In the genomic region with DNA sequence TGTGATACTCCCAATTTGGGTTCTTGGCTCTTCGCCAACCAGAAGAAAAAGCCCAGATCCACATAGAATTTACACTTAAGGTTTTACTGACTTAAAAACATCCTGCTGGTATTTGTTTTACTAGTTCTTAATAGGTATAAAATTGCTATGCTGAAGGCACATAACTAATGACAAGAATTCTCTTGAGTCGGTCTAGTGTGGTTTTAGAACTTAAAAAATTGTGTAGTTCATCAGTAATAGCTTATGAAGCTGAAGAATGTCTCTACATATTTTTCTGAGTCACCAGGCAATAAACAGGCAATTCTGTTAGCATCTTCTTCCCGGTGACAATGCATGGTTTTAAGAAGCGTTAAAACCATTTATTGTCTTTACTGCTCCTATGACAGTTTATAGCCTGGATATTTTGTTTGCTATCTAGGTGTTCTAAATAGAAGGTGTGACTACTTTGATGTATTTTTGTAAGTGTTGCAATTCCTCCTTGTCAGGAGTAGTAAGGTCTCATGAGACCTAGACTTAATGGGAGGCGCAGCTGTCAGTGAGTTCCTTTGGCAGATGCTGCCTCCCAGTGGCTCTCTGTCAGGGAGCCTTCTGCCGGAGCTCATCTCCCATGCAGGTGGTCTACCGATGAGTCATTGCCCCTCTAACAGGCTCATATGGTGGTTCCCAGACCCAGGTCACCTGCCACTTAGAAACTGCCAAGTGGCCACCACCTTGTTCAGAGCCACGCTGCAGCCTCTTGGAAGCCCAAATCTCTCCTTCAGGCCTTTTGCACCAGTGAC, we compare ENCODE assay signal across 10 cellular contexts.
DNase-seq lines count a peak whose midpoint lies in the region; ATAC-seq and TF ChIP-seq lines count a peak whose summit lies in the region.
"Had no signal": no experiment of that assay in that cellular context is flagged by ENCODE, and none has a peak within 500 bp of the region (broad histone marks: within the 10 kb centered on the region; RNA-seq: fewer than 3 reads in every experiment).

No MANE protein-coding gene starts in this region.

- peak overlapping the region; percentile 6; the same call in 1 of the 2 replicates for H3K4me2 ChIP-seq in BLaER1

- H3K36me3 ChIP-seq in BLaER1: no peaks in the 10 kb centered on the region
- H3K36me3 ChIP-seq in HEK293 (ENCODE audit: control insufficient read depth in 2 of 2, insufficient read depth in 1 of 2, low read length in 2 of 2): no peaks in the 10 kb centered on the region
- no peaks in the 10 kb centered on the region for H3K36me3 ChIP-seq in iPS DF 6.9 (ENCODE audit: control insufficient read depth, insufficient read depth, low read length)

- H4K20me1 ChIP-seq in BLaER1: no peaks in the 10 kb centered on the region

- H3K27ac ChIP-seq in BLaER1: no peak overlapping the region
- no peak overlapping the region for H3K27ac ChIP-seq in HEK293 (ENCODE audit: extremely low read depth, low read depth, low read length)
- no peak overlapping the region for H3K27ac ChIP-seq in iPS DF 6.9 (ENCODE audit: low read length)

- CTCF ChIA-PET in HEK293 (lab: Yijun Ruan, JAX): interaction anchor here (0.5 to 3.3 kb wide), 6 partner anchors 10 to 1266 kb away, joined by 3 to 18 read pairs (median 4); no protein-coding TSS in a partner anchor

- H3K27me3 ChIP-seq in BLaER1 (no peaks in the 10 kb centered on the region), iPS DF 6.9 (ENCODE audit: control insufficient read depth, insufficient read depth, low read length) (no peaks in the 10 kb centered on the region)

- TF ChIP-seq CTCF in HEK293 (tag by site-specific recombination; IDR thresholded peaks at IDR 0.05): peak; percentile 43; the same call in 1 of the 2 replicates

- POLR2A ChIA-PET in HEK293 (lab: Yijun Ruan, JAX): no interaction called here

- H3K4me1 ChIP-seq in BLaER1: peaks cover 7% of the 10 kb centered on the region; the same call in 1 of the 2 replicates
- no peaks in the 10 kb centered on the region for H3K4me1 ChIP-seq in HEK293 (ENCODE audit: control insufficient read depth, insufficient read depth, low read length)
- H3K4me1 ChIP-seq in iPS DF 6.9 (ENCODE audit: control insufficient read depth, insufficient read depth, low read length): no peaks in the 10 kb centered on the region

- WGBS in iPS DF 6.9 (ENCODE audit: insufficient coverage, insufficient read length): no CpG with 5 or more reads among the region's 8 CpGs

- no peak overlapping the region for H3K4me3 ChIP-seq in BLaER1
- H3K4me3 ChIP-seq in HEK293 (ENCODE audit: low read depth, low read length): no peak overlapping the region
- H3K4me3 ChIP-seq in iPS DF 6.9 (ENCODE audit: low read length): no peak overlapping the region

- H3K9me3 ChIP-seq in BLaER1: no peaks in the 10 kb centered on the region
- no peaks in the 10 kb centered on the region for H3K9me3 ChIP-seq in HEK293 (ENCODE audit: control insufficient read depth, insufficient read depth, low read depth, low read length)
- no peaks in the 10 kb centered on the region for H3K9me3 ChIP-seq in iPS DF 6.9 (ENCODE audit: control insufficient read depth, insufficient read depth, low read length)

- no peak overlapping the region for H3K9ac ChIP-seq in BLaER1

- DNase-seq in SK-N-DZ (ENCODE audit: low spot score): peak; percentile 53
- DNase-seq in iPS DF 6.9 (ENCODE audit: low read depth, low spot score): peak; percentile 25
- no peak for DNase-seq in stimulated activated CD4-positive, alpha-beta T cell treated with anti-CD3 and anti-CD28 coated beads, Interleukin-12 subunit alpha, Interleukin-12 subunit beta, amount 100 ng/mL, for 4 hours
- no peak for DNase-seq in activated CD4-positive, alpha-beta T cell treated with anti-CD3 and anti-CD28 coated beads for 48 hours
- DNase-seq in putamen (ENCODE audit: low spot score): no peak
- DNase-seq: SIG-M5 had no signal

- ATAC-seq in GM21576 (IDR thresholded peaks at IDR 0.05; ENCODE audit: unreplicated experiment): no peak
- ATAC-seq: left colon had no signal

TF ChIP-seq in HEK293, 187 proteins besides CTCF, POLR2A, EP300 and RAD21:
- TF ChIP-seq ZNF510 (tag by site-specific recombination; IDR thresholded peaks at IDR 0.05; ENCODE audit: insufficient replicate concordance): no peak
- peak; percentile 17; the same call in 1 of the 2 replicates for TF ChIP-seq OSR2 (tag by site-specific recombination; IDR thresholded peaks at IDR 0.05)
- no peak for TF ChIP-seq ZNF16 (tag by site-specific recombination; IDR thresholded peaks at IDR 0.05; ENCODE audit: low read depth)
- TF ChIP-seq, protein P1, sequence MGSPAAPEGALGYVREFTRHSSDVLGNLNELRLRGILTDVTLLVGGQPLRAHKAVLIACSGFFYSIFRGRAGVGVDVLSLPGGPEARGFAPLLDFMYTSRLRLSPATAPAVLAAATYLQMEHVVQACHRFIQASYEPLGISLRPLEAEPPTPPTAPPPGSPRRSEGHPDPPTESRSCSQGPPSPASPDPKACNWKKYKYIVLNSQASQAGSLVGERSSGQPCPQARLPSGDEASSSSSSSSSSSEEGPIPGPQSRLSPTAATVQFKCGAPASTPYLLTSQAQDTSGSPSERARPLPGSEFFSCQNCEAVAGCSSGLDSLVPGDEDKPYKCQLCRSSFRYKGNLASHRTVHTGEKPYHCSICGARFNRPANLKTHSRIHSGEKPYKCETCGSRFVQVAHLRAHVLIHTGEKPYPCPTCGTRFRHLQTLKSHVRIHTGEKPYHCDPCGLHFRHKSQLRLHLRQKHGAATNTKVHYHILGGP (tag by site-specific recombination; IDR thresholded peaks at IDR 0.05): 0 out of 2 replicates have a peak, but pooled peaks have one; percentile 17
- peak; percentile 56 for TF ChIP-seq ZNF654 (tag by site-specific recombination; IDR thresholded peaks at IDR 0.05; ENCODE audit: low read depth)
- peak; percentile 58 for TF ChIP-seq GLIS1 (tag by site-specific recombination; IDR thresholded peaks at IDR 0.05)

Comparison
In these comparisons a context has a peak if more than half of its experiments do, and no peak if none do; other contexts are left out.
1. DNase-seq: peak in SK-N-DZ (single experiment) and iPS DF 6.9 (single experiment); none in stimulated activated CD4-positive, alpha-beta T cell treated with anti-CD3 and anti-CD28 coated beads, Interleukin-12 subunit alpha, Interleukin-12 subunit beta, amount 100 ng/mL, for 4 hours (single experiment), activated CD4-positive, alpha-beta T cell treated with anti-CD3 and anti-CD28 coated beads for 48 hours (single experiment) and putamen (single experiment).